In genomic region chr2:231988179-231988866, GRCh38 we compare ENCODE assay signal across 28 cellular contexts.
"Had no signal": no experiment of that assay in that cellular context is flagged by ENCODE, and none has a peak within 500 bp of the region (broad histone marks: within the 10 kb centered on the region; RNA-seq: fewer than 3 reads in every experiment).

No MANE protein-coding gene starts in this region.

- H3K4me3 ChIP-seq: gastrocnemius medialis, hepatocyte, neural progenitor cell, right lobe of liver, tibial nerve had no signal

- H3K27me3 Mint-ChIP-seq: activated CD4-positive, alpha-beta memory T cell treated with anti-CD3 and anti-CD28 coated beads for 36 hours; activated CD4-positive, alpha-beta T cell treated with anti-CD3 and anti-CD28 coated beads, Interleukin-2, amount 10 ng/mL, durations not matched to agents 24 days and 14 days; activated naive CD4-positive, alpha-beta T cell treated with anti-CD3 and anti-CD28 coated beads, Interleukin-2, amount 50 U/mL, for 24 hours; activated naive CD8-positive, alpha-beta T cell treated with anti-CD3 and anti-CD28 coated beads, Interleukin-2, amount 50 U/mL, for 24 hours; activated T-cell treated with anti-CD3 and anti-CD28 coated beads, Interleukin-2, amount 50 U/mL, for 24 hours; central memory CD8-positive, alpha-beta T cell; dendritic cell treated with granulocyte-macrophage colony-stimulating factor and Interleukin-4, amounts not matched to agents 40 ng/mL and 50 ng/mL, for 4 days; memory B cell had no signal

- H3K4me3 Mint-ChIP-seq: activated CD4-positive, alpha-beta memory T cell treated with anti-CD3 and anti-CD28 coated beads for 36 hours; activated CD4-positive, alpha-beta T cell treated with anti-CD3 and anti-CD28 coated beads, Interleukin-2, amount 10 ng/mL, durations not matched to agents 24 days and 14 days; activated naive CD4-positive, alpha-beta T cell treated with anti-CD3 and anti-CD28 coated beads, Interleukin-2, amount 50 U/mL, for 24 hours; activated naive CD8-positive, alpha-beta T cell treated with anti-CD3 and anti-CD28 coated beads, Interleukin-2, amount 50 U/mL, for 24 hours; activated T-cell treated with anti-CD3 and anti-CD28 coated beads, Interleukin-2, amount 50 U/mL, for 24 hours; central memory CD8-positive, alpha-beta T cell; dendritic cell treated with granulocyte-macrophage colony-stimulating factor and Interleukin-4, amounts not matched to agents 40 ng/mL and 50 ng/mL, for 4 days; endodermal cell; memory B cell; neural progenitor cell had no signal

- H3K4me2 ChIP-seq: hepatocyte, neural progenitor cell had no signal

- H3K9me3 Mint-ChIP-seq: activated CD4-positive, alpha-beta memory T cell treated with anti-CD3 and anti-CD28 coated beads for 36 hours; activated CD4-positive, alpha-beta T cell treated with anti-CD3 and anti-CD28 coated beads, Interleukin-2, amount 10 ng/mL, durations not matched to agents 24 days and 14 days; activated naive CD4-positive, alpha-beta T cell treated with anti-CD3 and anti-CD28 coated beads, Interleukin-2, amount 50 U/mL, for 24 hours; activated naive CD8-positive, alpha-beta T cell treated with anti-CD3 and anti-CD28 coated beads, Interleukin-2, amount 50 U/mL, for 24 hours; activated T-cell treated with anti-CD3 and anti-CD28 coated beads, Interleukin-2, amount 50 U/mL, for 24 hours; activated T-helper 2 cell treated with anti-CD3 and anti-CD28 coated beads, Interferon-gamma antibody, Interleukin-2, Interleukin-4, amounts not matched to agents 10 μg/mL and 5 μg/mL and 100 μg/mL, durations not matched to agents 14 hours and 24 hours and 36 hours; central memory CD8-positive, alpha-beta T cell; dendritic cell treated with granulocyte-macrophage colony-stimulating factor and Interleukin-4, amounts not matched to agents 40 ng/mL and 50 ng/mL, for 4 days; endodermal cell; natural killer cell had no signal

- H3K9me3 ChIP-seq: gastrocnemius medialis, right lobe of liver, tibial nerve had no signal

- H3K4me1 ChIP-seq: neural progenitor cell, right lobe of liver had no signal

- FAIRE-seq: bronchial epithelial cell, keratinocyte had no signal

- ATAC-seq: activated naive CD8-positive, alpha-beta T cell treated with anti-CD3 and anti-CD28 coated beads, Interleukin-2, amount 50 U/mL, for 24 hours; esophagus mucosa; gastrocnemius medialis; natural killer cell had no signal

- H3K27me3 ChIP-seq: gastrocnemius medialis, hepatocyte, neural progenitor cell, right lobe of liver, tibial nerve had no signal

- H3K27ac Mint-ChIP-seq: activated CD4-positive, alpha-beta memory T cell treated with anti-CD3 and anti-CD28 coated beads for 36 hours; activated CD4-positive, alpha-beta T cell treated with anti-CD3 and anti-CD28 coated beads, Interleukin-2, amount 10 ng/mL, durations not matched to agents 24 days and 14 days; activated naive CD8-positive, alpha-beta T cell treated with anti-CD3 and anti-CD28 coated beads, Interleukin-2, amount 50 U/mL, for 24 hours; activated T-helper 2 cell treated with anti-CD3 and anti-CD28 coated beads, Interferon-gamma antibody, Interleukin-2, Interleukin-4, amounts not matched to agents 10 μg/mL and 5 μg/mL and 100 μg/mL, durations not matched to agents 14 hours and 24 hours and 36 hours; dendritic cell treated with granulocyte-macrophage colony-stimulating factor and Interleukin-4, amounts not matched to agents 40 ng/mL and 50 ng/mL, for 4 days; endodermal cell; memory B cell; natural killer cell had no signal

- H3K9ac ChIP-seq: neural progenitor cell had no signal

- H3K36me3 ChIP-seq: gastrocnemius medialis, neural progenitor cell, right lobe of liver, tibial nerve, WERI-Rb-1 had no signal

- DNase-seq: activated CD4-positive, alpha-beta memory T cell treated with anti-CD3 and anti-CD28 coated beads for 36 hours; activated CD4-positive, alpha-beta T cell treated with anti-CD3 and anti-CD28 coated beads, Interleukin-2, amount 10 ng/mL, durations not matched to agents 24 days and 14 days; activated CD4-positive, CD25-positive, alpha-beta regulatory T cell treated with anti-CD3 and anti-CD28 coated beads, Interleukin-2, amount 50 U/mL, for 72 hours; activated CD8-positive, alpha-beta memory T cell treated with anti-CD3 and anti-CD28 coated beads, Interleukin-2, amount 50 U/mL, for 48 hours; activated naive CD8-positive, alpha-beta T cell treated with anti-CD3 and anti-CD28 coated beads, Interleukin-2, amount 50 U/mL, for 24 hours; activated T-cell treated with anti-CD3 and anti-CD28 coated beads, Interleukin-2, amount 50 U/mL, for 24 hours; amygdala; endodermal cell; gastrocnemius medialis; glutamatergic neuron; left cardiac atrium; natural killer cell; occipital lobe; right lobe of liver; stimulated activated CD4-positive, alpha-beta T cell treated with anti-CD3 and anti-CD28 coated beads, Interleukin-2, amount 100 ng/mL, for 48 hours; stimulated activated naive CD4-positive, alpha-beta T cell treated with Interleukin-2 at 50 U/mL for 16 hours; WERI-Rb-1 had no signal

- H3K36me3 Mint-ChIP-seq: natural killer cell had no signal

- H2AFZ ChIP-seq: hepatocyte, neural progenitor cell had no signal

- H3K27ac ChIP-seq: gastrocnemius medialis, hepatocyte, neural progenitor cell, right lobe of liver, WERI-Rb-1 had no signal
